ENCODE assay signal across 8 cellular contexts in genomic region chr10:72692057-72692891, GRCh38. TPM values are rescaled to one million over a fixed set of nuclear protein-coding genes. Genes with fewer than 3 reads are reported as not detected.
DNase-seq lines count a peak whose midpoint lies in the region; ATAC-seq, FAIRE-seq and TF ChIP-seq lines count a peak whose summit lies in the region.

Gene MCU (plus strand): TSS chr10:72692143. CDS start chr10:72692152, 9 bp downstream.

- H3K9me3 ChIP-seq in kidney (ENCODE audit: control insufficient read depth in 1 of 2, low read length in 2 of 2): no peaks in the 10 kb centered on the region

- H3K27ac ChIP-seq in kidney (ENCODE audit: low read depth in 2 of 2, low read length in 2 of 2): peak within 1 kb of the TSS; percentile 75 to 90

- peaks cover 0 to 13% of the 10 kb centered on the region in 2 donors for H3K4me1 ChIP-seq in kidney (ENCODE audit: control insufficient read depth in 1 of 2, insufficient read depth in 1 of 2, low read depth in 1 of 2, low read length in 2 of 2)

- H3K4me3 ChIP-seq in kidney (ENCODE audit: low read length in 2 of 2): peak within 1 kb of the TSS; percentile 82 to 83

- peak; percentile 90 for FAIRE-seq in kidney (lab: Jason Lieb, UNC)

- ATAC-seq in GM18505 (IDR thresholded peaks at IDR 0.05; ENCODE audit: unreplicated experiment) (peak; percentile 88), HG02759 (IDR thresholded peaks at IDR 0.05; ENCODE audit: unreplicated experiment) (peak; percentile 91)
- ATAC-seq in activated CD4-positive, CD25-positive, alpha-beta regulatory T cell treated with anti-CD3 and anti-CD28 coated beads, Interleukin-2, amount 50 U/mL, for 24 hours: peak; percentile 98

- no peak for TF ChIP-seq CTCF in kidney (IDR thresholded peaks at IDR 0.05; ENCODE audit: borderline replicate concordance, extremely low read depth, insufficient read depth)

- H3K36me3 ChIP-seq in kidney (ENCODE audit: control insufficient read depth in 1 of 2, insufficient read depth in 2 of 2, low read length in 2 of 2): no peaks in the 10 kb centered on the region

- intact Hi-C loops in kidney (cut with DNase I): loop anchor here (10.0 kb wide), 1 partner anchor 133 kb away; no protein-coding TSS in a partner anchor

- H3K9ac ChIP-seq in kidney (ENCODE audit: low read length in 2 of 2): peak within 1 kb of the TSS; percentile 70 to 86

- TF ChIP-seq POLR2A in GM18505 (IDR thresholded peaks at IDR 0.05; ENCODE audit: borderline replicate concordance, extremely low read depth, insufficient read depth, insufficient read length): peak; percentile 88

- DNase-seq in NCI-H187 treated with DMSO at 0.1 percent for 48 hours (lab: John Stamatoyannopoulos, UW): peak; percentile 67
- peak; percentile 55 for DNase-seq in cerebellar cortex (ENCODE audit: low spot score)
- DNase-seq in kidney: peak; percentile 97
- DNase-seq in stimulated activated CD4-positive, alpha-beta T cell treated with anti-CD3 and anti-CD28 coated beads, Interleukin-12 subunit alpha, Interleukin-12 subunit beta, amount 100 ng/mL, for 48 hours (ENCODE audit: low read depth in 2 of 3, low spot score in 1 of 3): peak; percentile 87 to 90 (median 90)
- DNase-seq in epidermal melanocyte (ENCODE audit: insufficient read length, low spot score): no peak

RNA-seq across cellular contexts. Expression of gene MCU, which starts in this region (rescaled TPM):
- total RNA-seq in kidney: 37.6 TPM
- 18.6 TPM for polyA plus RNA-seq in kidney (ENCODE audit: insufficient read depth, low read depth, low replicate concordance)
